ENCODE assay signal across 19 cellular contexts in genomic region chr13:34767778-34768177, GRCh38.
A peak's percentile ranks its signal among the peaks of the same experiment; 100 is the strongest.
DNase-seq lines count a peak whose midpoint lies in the region; ATAC-seq, FAIRE-seq and TF ChIP-seq lines count a peak whose summit lies in the region.
"Had no signal": no experiment of that assay in that cellular context is flagged by ENCODE, and none has a peak within 500 bp of the region (broad histone marks: within the 10 kb centered on the region; RNA-seq: fewer than 3 reads in every experiment).

No MANE protein-coding gene starts in this region.

- H3K4me3 ChIP-seq in MM.1S (ENCODE audit: low read length) (no peak overlapping the region), left ventricle myocardium inferior (no peak overlapping the region)
- H3K4me3 ChIP-seq: BLaER1 treated with 17β-estradiol and CSF1 and Interleukin-3, amounts not matched to agents 10 nM and 100 nM; GM12878; GM23338; K562 had no signal

- H3K9me2 ChIP-seq in MM.1S (replicated peaks; ENCODE audit: insufficient read depth, low read length), result no peaks in the 10 kb centered on the region

- TF ChIP-seq CTCF in MM.1S (IDR thresholded peaks at IDR 0.05; ENCODE audit: low read length), result no peak
- no peak for TF ChIP-seq CTCF in left ventricle myocardium inferior (IDR thresholded peaks at IDR 0.05; ENCODE audit: borderline replicate concordance)

- DNase-seq in MM.1S (peak; percentile 43), anterior cingulate cortex (lab: John Stamatoyannopoulos, UW) (no peak), left ventricle myocardium inferior (no peak), RCC 7860 (ENCODE audit: low spot score) (no peak), mucosa of gallbladder (ENCODE audit: low spot score) (no peak)
- DNase-seq: ACHN; Calu3; CD4-positive, alpha-beta T cell; DMS 273 treated with DMSO at 0.1 percent for 48 hours; H7; Karpas-422 had no signal

- H3K79me2 ChIP-seq in MM.1S (ENCODE audit: low read length), result no peaks in the 10 kb centered on the region

- no peaks in the 10 kb centered on the region for H3K36me3 ChIP-seq in MM.1S (replicated peaks; ENCODE audit: insufficient read depth, low read length)
- no peaks in the 10 kb centered on the region for H3K36me3 ChIP-seq in left ventricle myocardium inferior
- H3K36me3 ChIP-seq: BLaER1 treated with 17β-estradiol and CSF1 and Interleukin-3, amounts not matched to agents 10 nM and 100 nM had no signal

- no peak overlapping the region for H3K4me2 ChIP-seq in MM.1S (ENCODE audit: low read depth, low read length)
- H3K4me2 ChIP-seq: BLaER1 treated with 17β-estradiol and CSF1 and Interleukin-3, amounts not matched to agents 10 nM and 100 nM; GM23338 had no signal

- no peaks in the 10 kb centered on the region for H3K9me3 ChIP-seq in MM.1S (replicated peaks; ENCODE audit: insufficient read depth, low read length)
- H3K9me3 ChIP-seq in left ventricle myocardium inferior (replicated peaks), result no peaks in the 10 kb centered on the region

- H4K20me1 ChIP-seq in MM.1S (ENCODE audit: insufficient read depth, low read length), result no peaks in the 10 kb centered on the region
- H4K20me1 ChIP-seq: BLaER1 treated with 17β-estradiol and CSF1 and Interleukin-3, amounts not matched to agents 10 nM and 100 nM had no signal

- no peak overlapping the region for H2AFZ ChIP-seq in MM.1S (ENCODE audit: low read length)
- H2AFZ ChIP-seq: GM23338 had no signal

- H3K27ac ChIP-seq in MM.1S (ENCODE audit: low read length) (no peak overlapping the region), left ventricle myocardium inferior (replicated peaks) (no peak overlapping the region)
- H3K27ac ChIP-seq: BLaER1 treated with 17β-estradiol and CSF1 and Interleukin-3, amounts not matched to agents 10 nM and 100 nM had no signal

- ATAC-seq in GM18867 (IDR thresholded peaks at IDR 0.05; ENCODE audit: unreplicated experiment) (peak; percentile 76), GM19438 (IDR thresholded peaks at IDR 0.05; ENCODE audit: low read depth, unreplicated experiment) (peak; percentile 65), HG02943 (IDR thresholded peaks at IDR 0.05; ENCODE audit: low read depth, unreplicated experiment) (peak; percentile 59)
- ATAC-seq: GM12878, GM23338, K562 had no signal

- no peaks in the 10 kb centered on the region for H3F3A ChIP-seq in MM.1S (ENCODE audit: insufficient read depth, low read length)

- H3K27me3 ChIP-seq in MM.1S (replicated peaks; ENCODE audit: insufficient read depth, low read length), result no peaks in the 10 kb centered on the region
- no peaks in the 10 kb centered on the region for H3K27me3 ChIP-seq in left ventricle myocardium inferior (ENCODE audit: low read depth)
- H3K27me3 ChIP-seq: BLaER1 treated with 17β-estradiol and CSF1 and Interleukin-3, amounts not matched to agents 10 nM and 100 nM had no signal

- H3K4me1 ChIP-seq in MM.1S (ENCODE audit: low read length) (peaks cover 11% of the 10 kb centered on the region), left ventricle myocardium inferior (peaks cover 7% of the 10 kb centered on the region)
- H3K4me1 ChIP-seq: BLaER1 treated with 17β-estradiol and CSF1 and Interleukin-3, amounts not matched to agents 10 nM and 100 nM had no signal

- H3K9ac ChIP-seq in MM.1S (ENCODE audit: low read length), result no peak overlapping the region
- H3K9ac ChIP-seq: BLaER1 treated with 17β-estradiol and CSF1 and Interleukin-3, amounts not matched to agents 10 nM and 100 nM had no signal

- intact Hi-C loops in left ventricle myocardium inferior (cut with micrococcal nuclease), result no loop called here

- no peak for FAIRE-seq in RCC 7860 (lab: Jason Lieb, UNC)
- FAIRE-seq: GM12878, GM18507, K562 had no signal
